2 cellular contexts compared by ENCODE assay signal in the genomic region with DNA sequence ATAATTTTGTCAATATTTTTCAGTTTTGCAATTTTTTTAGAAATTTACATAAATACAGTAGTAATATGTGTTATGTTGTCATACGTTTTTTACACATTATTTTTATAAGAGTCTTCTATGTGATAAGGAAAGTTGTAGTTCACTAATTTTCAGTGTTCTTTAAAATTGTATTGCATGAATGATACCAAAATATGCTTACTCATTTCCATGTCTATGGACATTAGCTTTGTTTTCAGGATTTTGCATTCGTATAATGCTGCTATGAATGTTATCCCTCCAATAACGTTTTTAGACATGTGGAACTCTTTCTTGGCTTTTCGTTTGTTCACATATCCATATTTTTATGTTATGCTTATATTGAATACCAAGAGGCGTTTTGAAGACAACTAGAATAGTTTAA.
A peak's percentile ranks its signal among the peaks of the same experiment; 100 is the strongest.
TF ChIP-seq lines count a peak whose summit lies in the region.

No MANE protein-coding gene starts in this region.

TF ChIP-seq in HCT116, 20 proteins besides CTCF, POLR2A, EP300 and RAD21 (continued from another document):
- TF ChIP-seq REST (IDR thresholded peaks at IDR 0.05; ENCODE audit: low read depth), result no peak
- TF ChIP-seq, protein P1, sequence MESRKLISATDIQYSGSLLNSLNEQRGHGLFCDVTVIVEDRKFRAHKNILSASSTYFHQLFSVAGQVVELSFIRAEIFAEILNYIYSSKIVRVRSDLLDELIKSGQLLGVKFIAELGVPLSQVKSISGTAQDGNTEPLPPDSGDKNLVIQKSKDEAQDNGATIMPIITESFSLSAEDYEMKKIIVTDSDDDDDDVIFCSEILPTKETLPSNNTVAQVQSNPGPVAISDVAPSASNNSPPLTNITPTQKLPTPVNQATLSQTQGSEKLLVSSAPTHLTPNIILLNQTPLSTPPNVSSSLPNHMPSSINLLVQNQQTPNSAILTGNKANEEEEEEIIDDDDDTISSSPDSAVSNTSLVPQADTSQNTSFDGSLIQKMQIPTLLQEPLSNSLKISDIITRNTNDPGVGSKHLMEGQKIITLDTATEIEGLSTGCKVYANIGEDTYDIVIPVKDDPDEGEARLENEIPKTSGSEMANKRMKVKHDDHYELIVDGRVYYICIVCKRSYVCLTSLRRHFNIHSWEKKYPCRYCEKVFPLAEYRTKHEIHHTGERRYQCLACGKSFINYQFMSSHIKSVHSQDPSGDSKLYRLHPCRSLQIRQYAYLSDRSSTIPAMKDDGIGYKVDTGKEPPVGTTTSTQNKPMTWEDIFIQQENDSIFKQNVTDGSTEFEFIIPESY (IDR thresholded peaks at IDR 0.05; ENCODE audit: extremely low read depth, insufficient replicate concordance, low read length), result no peak
- no peak for TF ChIP-seq SRF (IDR thresholded peaks at IDR 0.05; ENCODE audit: low read depth)
- no peak for TF ChIP-seq TCF7L2 (IDR thresholded peaks at IDR 0.05; ENCODE audit: borderline replicate concordance, extremely low read depth, insufficient read depth, insufficient read length)
- TF ChIP-seq MAX (IDR thresholded peaks at IDR 0.05), result no peak
- no peak for TF ChIP-seq YY1 (IDR thresholded peaks at IDR 0.05; ENCODE audit: extremely low read depth, insufficient replicate concordance, low read depth, low read length)
- TF ChIP-seq POLR2AphosphoS5 (IDR thresholded peaks at IDR 0.05; ENCODE audit: low read depth, low read length), result no peak
- TF ChIP-seq SIN3A (IDR thresholded peaks at IDR 0.05; ENCODE audit: low read depth), result no peak
- no peak for TF ChIP-seq CEBPB (IDR thresholded peaks at IDR 0.05; ENCODE audit: low read depth)
- TF ChIP-seq, protein P2, sequence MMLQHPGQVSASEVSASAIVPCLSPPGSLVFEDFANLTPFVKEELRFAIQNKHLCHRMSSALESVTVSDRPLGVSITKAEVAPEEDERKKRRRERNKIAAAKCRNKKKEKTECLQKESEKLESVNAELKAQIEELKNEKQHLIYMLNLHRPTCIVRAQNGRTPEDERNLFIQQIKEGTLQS (IDR thresholded peaks at IDR 0.05), result no peak
- no peak for TF ChIP-seq EGR1 (IDR thresholded peaks at IDR 0.05; ENCODE audit: low read depth)
- TF ChIP-seq EZH2phosphoT487 (IDR thresholded peaks at IDR 0.05; ENCODE audit: borderline replicate concordance), result no peak
- TF ChIP-seq ZNF274 (IDR thresholded peaks at IDR 0.05; ENCODE audit: low read depth, low read length), result no peak

TF ChIP-seq in K562, 482 proteins besides CTCF, POLR2A, EP300 and RAD21 (continued from another document and continues in another):
- TF ChIP-seq KDM5B (IDR thresholded peaks at IDR 0.05; ENCODE audit: insufficient replicate concordance, low read depth, low read length), result no peak
- no peak for TF ChIP-seq EGR1 (conservative IDR thresholded peaks at IDR 0.05)
- no peak for TF ChIP-seq SRF (CRISPR knock-in tag; IDR thresholded peaks at IDR 0.05)
- TF ChIP-seq, protein P3, sequence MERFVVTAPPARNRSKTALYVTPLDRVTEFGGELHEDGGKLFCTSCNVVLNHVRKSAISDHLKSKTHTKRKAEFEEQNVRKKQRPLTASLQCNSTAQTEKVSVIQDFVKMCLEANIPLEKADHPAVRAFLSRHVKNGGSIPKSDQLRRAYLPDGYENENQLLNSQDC (CRISPR knock-in tag; IDR thresholded peaks at IDR 0.05), result no peak
- TF ChIP-seq CBX3 (IDR thresholded peaks at IDR 0.05; ENCODE audit: borderline replicate concordance in 1 of 2, low read length in 2 of 2), result no peak
- TF ChIP-seq ZNF518B (CRISPR knock-in tag; IDR thresholded peaks at IDR 0.05), result no peak
- TF ChIP-seq NCOA4 (IDR thresholded peaks at IDR 0.05; ENCODE audit: partially characterized antibody), result no peak
- no peak for TF ChIP-seq ZNF589 (CRISPR knock-in tag; IDR thresholded peaks at IDR 0.05; ENCODE audit: low read depth)
- TF ChIP-seq EP400 (IDR thresholded peaks at IDR 0.05), result no peak
- no peak for TF ChIP-seq EHMT2 (IDR thresholded peaks at IDR 0.05)
- peak; percentile 55 for TF ChIP-seq MAFG (tag; conservative IDR thresholded peaks at IDR 0.05)
- no peak for TF ChIP-seq LEF1 (IDR thresholded peaks at IDR 0.05)
- TF ChIP-seq, protein P4, sequence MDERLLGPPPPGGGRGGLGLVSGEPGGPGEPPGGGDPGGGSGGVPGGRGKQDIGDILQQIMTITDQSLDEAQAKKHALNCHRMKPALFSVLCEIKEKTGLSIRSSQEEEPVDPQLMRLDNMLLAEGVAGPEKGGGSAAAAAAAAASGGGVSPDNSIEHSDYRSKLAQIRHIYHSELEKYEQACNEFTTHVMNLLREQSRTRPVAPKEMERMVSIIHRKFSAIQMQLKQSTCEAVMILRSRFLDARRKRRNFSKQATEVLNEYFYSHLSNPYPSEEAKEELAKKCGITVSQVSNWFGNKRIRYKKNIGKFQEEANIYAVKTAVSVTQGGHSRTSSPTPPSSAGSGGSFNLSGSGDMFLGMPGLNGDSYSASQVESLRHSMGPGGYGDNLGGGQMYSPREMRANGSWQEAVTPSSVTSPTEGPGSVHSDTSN (CRISPR knock-in tag; IDR thresholded peaks at IDR 0.05; ENCODE audit: low read depth), result no peak
- TF ChIP-seq, protein P4 (tag; conservative IDR thresholded peaks at IDR 0.05; ENCODE audit: low read depth), result no peak
- peak; percentile 69 for TF ChIP-seq ZNF316 (IDR thresholded peaks at IDR 0.05)
- no peak for TF ChIP-seq MTA2 (IDR thresholded peaks at IDR 0.05; ENCODE audit: low read depth)
- TF ChIP-seq NFE2 (IDR thresholded peaks at IDR 0.05; ENCODE audit: low read depth), result peak; percentile 73
- no peak for TF ChIP-seq CTCFL (IDR thresholded peaks at IDR 0.05; ENCODE audit: borderline replicate concordance, insufficient read depth, low read depth, low read length, poor library complexity, severe bottlenecking)
- TF ChIP-seq MEF2A (IDR thresholded peaks at IDR 0.05; ENCODE audit: control insufficient read depth, low read depth, low read length), result no peak
- no peak for TF ChIP-seq MXI1 (IDR thresholded peaks at IDR 0.05; ENCODE audit: low read depth, low read length)
- TF ChIP-seq ZNF41 (CRISPR knock-in tag; conservative IDR thresholded peaks at IDR 0.05), result no peak
- TF ChIP-seq NR3C1 (CRISPR knock-in tag; IDR thresholded peaks at IDR 0.05), result no peak
- TF ChIP-seq HDAC1 (IDR thresholded peaks at IDR 0.05), result no peak
- no peak for TF ChIP-seq VEZF1 (CRISPR knock-in tag; IDR thresholded peaks at IDR 0.05)
- TF ChIP-seq, protein P5, sequence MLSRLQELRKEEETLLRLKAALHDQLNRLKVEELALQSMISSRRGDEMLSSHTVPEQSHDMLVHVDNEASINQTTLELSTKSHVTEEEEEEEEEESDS (CRISPR knock-in tag; IDR thresholded peaks at IDR 0.05), result no peak
- TF ChIP-seq, protein P6, sequence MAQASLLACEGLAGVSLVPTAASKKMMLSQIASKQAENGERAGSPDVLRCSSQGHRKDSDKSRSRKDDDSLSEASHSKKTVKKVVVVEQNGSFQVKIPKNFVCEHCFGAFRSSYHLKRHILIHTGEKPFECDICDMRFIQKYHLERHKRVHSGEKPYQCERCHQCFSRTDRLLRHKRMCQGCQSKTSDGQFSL (CRISPR knock-in tag; IDR thresholded peaks at IDR 0.05), result no peak
- TF ChIP-seq, protein P6 (tag; IDR thresholded peaks at IDR 0.05), result no peak
- TF ChIP-seq E2F3 (CRISPR knock-in tag; IDR thresholded peaks at IDR 0.05), result no peak
- no peak for TF ChIP-seq ZBTB8A (IDR thresholded peaks at IDR 0.05; ENCODE audit: partially characterized antibody)
- TF ChIP-seq ZNF76 (CRISPR knock-in tag; IDR thresholded peaks at IDR 0.05; ENCODE audit: borderline replicate concordance), result no peak
- no peak for TF ChIP-seq ZNF592 (IDR thresholded peaks at IDR 0.05)
- TF ChIP-seq MAFF (IDR thresholded peaks at IDR 0.05; ENCODE audit: low read length), result peak; percentile 9; the same call in 1 of the 2 replicates
- no peak for TF ChIP-seq NR4A1 (CRISPR knock-in tag; IDR thresholded peaks at IDR 0.05)
- no peak for TF ChIP-seq NR4A1 (tag; IDR thresholded peaks at IDR 0.05)
